In the genomic region with DNA sequence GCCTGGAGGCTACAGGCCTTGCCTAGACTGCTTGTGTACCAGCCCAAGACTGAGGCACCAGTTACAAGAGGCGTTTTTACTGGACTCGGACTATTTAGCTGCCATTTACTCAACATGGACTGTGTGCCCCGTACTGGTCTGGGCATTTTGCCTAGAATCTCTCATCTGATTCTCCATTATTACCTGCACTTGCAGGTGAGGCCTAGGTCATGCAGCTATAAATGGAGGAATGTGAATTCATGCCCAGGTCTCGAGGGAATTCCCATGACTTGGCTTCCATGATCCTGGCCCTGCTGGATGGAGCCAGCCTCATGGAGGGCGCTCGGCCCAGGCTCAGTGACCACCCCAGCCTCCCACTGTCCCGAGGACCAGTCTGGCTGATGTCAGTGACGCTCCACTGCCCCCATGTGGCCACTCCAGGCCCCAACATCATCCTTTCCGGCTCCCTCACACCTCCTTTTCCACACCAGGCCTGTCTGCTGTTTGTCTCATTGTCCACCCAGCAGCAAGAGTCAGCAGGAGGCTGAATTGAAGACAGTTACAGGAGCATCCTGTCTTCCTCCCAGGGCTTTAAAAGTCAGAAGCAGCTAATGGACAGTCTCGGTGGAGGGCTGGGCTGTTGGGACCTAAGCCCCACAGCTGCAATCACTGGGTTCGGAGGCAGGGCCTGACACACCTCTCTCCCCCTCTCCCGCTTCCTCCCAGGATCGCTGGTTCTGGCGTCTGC, we compare ENCODE assay signal across 1 cellular context.
TF ChIP-seq lines count a peak whose summit lies in the region.

No MANE protein-coding gene starts in this region.

TF ChIP-seq in GM12878, 131 proteins besides CTCF, POLR2A, EP300 and RAD21:
- no peak for TF ChIP-seq MEF2B (IDR thresholded peaks at IDR 0.05; ENCODE audit: partially characterized antibody, poor library complexity, severe bottlenecking)
- TF ChIP-seq SREBF2 (IDR thresholded peaks at IDR 0.05; ENCODE audit: low read length) = no peak
- TF ChIP-seq, protein P1, sequence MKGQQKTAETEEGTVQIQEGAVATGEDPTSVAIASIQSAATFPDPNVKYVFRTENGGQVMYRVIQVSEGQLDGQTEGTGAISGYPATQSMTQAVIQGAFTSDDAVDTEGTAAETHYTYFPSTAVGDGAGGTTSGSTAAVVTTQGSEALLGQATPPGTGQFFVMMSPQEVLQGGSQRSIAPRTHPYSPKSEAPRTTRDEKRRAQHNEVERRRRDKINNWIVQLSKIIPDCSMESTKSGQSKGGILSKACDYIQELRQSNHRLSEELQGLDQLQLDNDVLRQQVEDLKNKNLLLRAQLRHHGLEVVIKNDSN (IDR thresholded peaks at IDR 0.05; ENCODE audit: borderline replicate concordance, extremely low read length, insufficient read depth, low read depth, low read length) = no peak
- no peak for TF ChIP-seq TCF12 (IDR thresholded peaks at IDR 0.05; ENCODE audit: low read depth, low read length)
- TF ChIP-seq, protein P2, sequence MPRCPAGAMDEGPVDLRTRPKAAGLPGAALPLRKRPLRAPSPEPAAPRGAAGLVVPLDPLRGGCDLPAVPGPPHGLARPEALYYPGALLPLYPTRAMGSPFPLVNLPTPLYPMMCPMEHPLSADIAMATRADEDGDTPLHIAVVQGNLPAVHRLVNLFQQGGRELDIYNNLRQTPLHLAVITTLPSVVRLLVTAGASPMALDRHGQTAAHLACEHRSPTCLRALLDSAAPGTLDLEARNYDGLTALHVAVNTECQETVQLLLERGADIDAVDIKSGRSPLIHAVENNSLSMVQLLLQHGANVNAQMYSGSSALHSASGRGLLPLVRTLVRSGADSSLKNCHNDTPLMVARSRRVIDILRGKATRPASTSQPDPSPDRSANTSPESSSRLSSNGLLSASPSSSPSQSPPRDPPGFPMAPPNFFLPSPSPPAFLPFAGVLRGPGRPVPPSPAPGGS (IDR thresholded peaks at IDR 0.05; ENCODE audit: borderline replicate concordance, insufficient read depth, low read depth, low read length, poor library complexity, severe bottlenecking) = no peak
- TF ChIP-seq POU2F2 (IDR thresholded peaks at IDR 0.05; ENCODE audit: borderline replicate concordance, low read depth, low read length) = 0 out of 3 replicates have a peak, but pooled peaks have one; percentile 39
- TF ChIP-seq, protein P3, sequence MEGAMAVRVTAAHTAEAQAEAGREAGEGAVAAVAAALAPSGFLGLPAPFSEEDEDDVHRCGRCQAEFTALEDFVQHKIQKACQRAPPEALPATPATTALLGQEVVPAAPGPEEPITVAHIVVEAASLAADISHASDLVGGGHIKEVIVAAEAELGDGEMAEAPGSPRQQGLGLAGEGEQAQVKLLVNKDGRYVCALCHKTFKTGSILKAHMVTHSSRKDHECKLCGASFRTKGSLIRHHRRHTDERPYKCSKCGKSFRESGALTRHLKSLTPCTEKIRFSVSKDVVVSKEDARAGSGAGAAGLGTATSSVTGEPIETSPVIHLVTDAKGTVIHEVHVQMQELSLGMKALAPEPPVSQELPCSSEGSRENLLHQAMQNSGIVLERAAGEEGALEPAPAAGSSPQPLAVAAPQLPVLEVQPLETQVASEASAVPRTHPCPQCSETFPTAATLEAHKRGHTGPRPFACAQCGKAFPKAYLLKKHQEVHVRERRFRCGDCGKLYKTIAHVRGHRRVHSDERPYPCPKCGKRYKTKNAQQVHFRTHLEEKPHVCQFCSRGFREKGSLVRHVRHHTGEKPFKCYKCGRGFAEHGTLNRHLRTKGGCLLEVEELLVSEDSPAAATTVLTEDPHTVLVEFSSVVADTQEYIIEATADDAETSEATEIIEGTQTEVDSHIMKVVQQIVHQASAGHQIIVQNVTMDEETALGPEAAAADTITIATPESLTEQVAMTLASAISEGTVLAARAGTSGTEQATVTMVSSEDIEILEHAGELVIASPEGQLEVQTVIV (IDR thresholded peaks at IDR 0.05; ENCODE audit: borderline replicate concordance, partially characterized antibody) = no peak
- TF ChIP-seq, protein P4, sequence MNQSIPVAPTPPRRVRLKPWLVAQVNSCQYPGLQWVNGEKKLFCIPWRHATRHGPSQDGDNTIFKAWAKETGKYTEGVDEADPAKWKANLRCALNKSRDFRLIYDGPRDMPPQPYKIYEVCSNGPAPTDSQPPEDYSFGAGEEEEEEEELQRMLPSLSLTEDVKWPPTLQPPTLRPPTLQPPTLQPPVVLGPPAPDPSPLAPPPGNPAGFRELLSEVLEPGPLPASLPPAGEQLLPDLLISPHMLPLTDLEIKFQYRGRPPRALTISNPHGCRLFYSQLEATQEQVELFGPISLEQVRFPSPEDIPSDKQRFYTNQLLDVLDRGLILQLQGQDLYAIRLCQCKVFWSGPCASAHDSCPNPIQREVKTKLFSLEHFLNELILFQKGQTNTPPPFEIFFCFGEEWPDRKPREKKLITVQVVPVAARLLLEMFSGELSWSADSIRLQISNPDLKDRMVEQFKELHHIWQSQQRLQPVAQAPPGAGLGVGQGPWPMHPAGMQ (IDR thresholded peaks at IDR 0.05; ENCODE audit: borderline replicate concordance) = no peak
- TF ChIP-seq SPI1 (IDR thresholded peaks at IDR 0.05; ENCODE audit: borderline replicate concordance, insufficient read depth, low read depth, low read length) = no peak
- no peak for TF ChIP-seq SREBF1 (IDR thresholded peaks at IDR 0.05; ENCODE audit: low read length)
- peak; percentile 51; the same call in 1 of the 2 replicates for TF ChIP-seq BACH1 (IDR thresholded peaks at IDR 0.05; ENCODE audit: borderline replicate concordance)
- peak; percentile 54; the same call in 1 of the 2 replicates for TF ChIP-seq SMC3 (IDR thresholded peaks at IDR 0.05; ENCODE audit: borderline replicate concordance, low read length)
- no peak for TF ChIP-seq CHD1 (IDR thresholded peaks at IDR 0.05; ENCODE audit: low read depth, low read length)
